In the genomic region with DNA sequence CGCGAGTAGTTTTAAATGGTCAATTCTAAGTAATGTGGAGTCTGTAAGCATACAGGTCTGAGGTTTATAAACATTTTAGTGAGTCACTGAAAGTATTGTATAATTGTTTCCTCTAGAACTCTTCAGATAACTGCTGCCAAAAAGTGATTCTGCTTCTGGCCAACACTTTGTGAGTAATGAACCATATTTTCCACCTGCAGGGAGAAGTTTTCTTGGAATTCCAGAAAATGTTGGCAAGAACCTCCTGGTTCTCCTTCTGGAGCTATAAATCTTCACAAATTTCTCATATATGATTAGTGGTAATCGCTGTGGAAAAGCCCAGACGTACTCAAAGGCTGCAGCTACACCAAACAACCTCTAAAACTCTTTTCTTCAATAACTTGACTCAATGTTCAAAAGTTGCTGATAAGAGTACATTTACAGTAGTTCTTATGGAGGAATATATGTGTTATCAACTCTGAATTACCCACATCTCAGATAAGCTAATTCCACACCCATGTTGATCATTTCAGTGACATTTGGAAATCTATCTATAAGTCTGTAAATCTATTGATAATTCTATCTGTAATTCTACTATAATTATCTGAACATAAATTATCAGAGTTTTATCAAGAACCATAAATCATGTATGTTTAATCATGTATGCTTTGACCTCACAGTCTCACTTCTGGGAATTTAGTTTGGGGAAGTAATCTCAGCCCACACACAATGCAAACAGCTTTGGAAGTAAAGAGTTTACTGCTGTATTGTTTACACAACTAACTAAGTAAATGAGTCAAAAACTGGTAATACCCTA, we compare ENCODE assay signal across 8 cellular contexts.
DNase-seq lines count a peak whose midpoint lies in the region; TF ChIP-seq lines count a peak whose summit lies in the region.

No MANE protein-coding gene starts in this region.

- no peaks in the 10 kb centered on the region for H3K27me3 Mint-ChIP-seq in nephron progenitor cell (ENCODE audit: low read depth, poor library complexity)

- no peaks in the 10 kb centered on the region for H3K9me3 Mint-ChIP-seq in nephron progenitor cell

- no peak overlapping the region for H3K27ac Mint-ChIP-seq in nephron progenitor cell

- H3K4me1 Mint-ChIP-seq in nephron progenitor cell, result peaks cover 40% of the 10 kb centered on the region

- TF ChIP-seq CTCF in nephron progenitor cell (IDR thresholded peaks at IDR 0.05), result no peak

- peak; percentile 85 for DNase-seq in EH (ENCODE audit: low read depth)
- peak; percentile 69 for DNase-seq in RPMI7951 (ENCODE audit: low read depth)
- peak; percentile 12 for DNase-seq in epithelial cell of prostate (ENCODE audit: low read depth, low spot score)
- peak; percentile 87 for DNase-seq in renal cortical epithelial cell (ENCODE audit: low read depth)
- no peak for DNase-seq in hepatic stellate cell (ENCODE audit: low spot score)
- DNase-seq in nephron progenitor cell, result no peak
- DNase-seq in activated CD4-positive, alpha-beta T cell treated with anti-CD3 and anti-CD28 coated beads, Interleukin-2, amount 50 U/mL, for 1 hour, result no peak
- no peak for DNase-seq in NCI-H774 (lab: John Stamatoyannopoulos, UW)

- H3K36me3 Mint-ChIP-seq in nephron progenitor cell (ENCODE audit: low read depth), result peaks cover 41% of the 10 kb centered on the region

- H3K27ac ChIP-seq in epithelial cell of prostate, result no peak overlapping the region

- H3K4me3 Mint-ChIP-seq in nephron progenitor cell, result no peak overlapping the region

Comparison
In these comparisons a context has a peak if more than half of its experiments do, and no peak if none do; other contexts are left out.
1. DNase-seq: peak in EH (single experiment), RPMI7951 (single experiment), epithelial cell of prostate (single experiment) and renal cortical epithelial cell (single experiment); none in hepatic stellate cell (single experiment), nephron progenitor cell (single experiment), activated CD4-positive, alpha-beta T cell treated with anti-CD3 and anti-CD28 coated beads, Interleukin-2, amount 50 U/mL, for 1 hour (single experiment) and NCI-H774 (single experiment).